In the genomic region with DNA sequence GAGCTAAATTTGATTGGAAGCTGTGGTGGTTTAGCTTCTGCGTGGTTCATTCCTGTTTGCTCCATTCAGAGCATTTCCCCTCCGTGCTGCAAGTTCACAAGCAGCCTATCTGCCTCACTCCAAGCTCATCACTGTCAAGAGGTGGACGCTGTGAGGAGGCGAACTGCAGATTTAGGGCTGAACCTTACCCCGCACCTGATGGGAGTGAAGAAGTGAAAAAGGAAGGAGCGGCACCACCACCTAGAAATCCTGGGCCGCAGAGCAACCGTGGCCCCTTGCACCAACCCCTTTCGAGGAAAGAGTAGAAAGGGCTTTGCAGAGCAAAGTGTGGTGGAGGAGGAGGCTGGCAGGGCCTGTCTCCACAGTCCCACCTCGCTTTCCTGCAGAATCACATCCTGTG, we compare ENCODE assay signal across 20 cellular contexts.
"Had no signal": no experiment of that assay in that cellular context is flagged by ENCODE, and none has a peak within 500 bp of the region (broad histone marks: within the 10 kb centered on the region; RNA-seq: fewer than 3 reads in every experiment).

No MANE protein-coding gene starts in this region.

- H3K27ac Mint-ChIP-seq: naive thymus-derived CD8-positive, alpha-beta T cell; progenitor cell of endocrine pancreas had no signal

- H3K9me3 ChIP-seq: mucosa of descending colon, pancreas, stomach, thoracic aorta, transverse colon had no signal

- H3K4me1 Mint-ChIP-seq: neural crest cell had no signal

- H3K4me3 Mint-ChIP-seq: naive thymus-derived CD8-positive, alpha-beta T cell; neural crest cell had no signal

- H3K36me3 Mint-ChIP-seq: naive thymus-derived CD8-positive, alpha-beta T cell had no signal

- H3K4me1 ChIP-seq: pancreas, stomach, transverse colon had no signal

- H3K36me3 ChIP-seq: heart right ventricle, pancreas, stomach, thoracic aorta, transverse colon had no signal

- H3K27ac ChIP-seq: pancreas, stomach, thoracic aorta, transverse colon had no signal

- ATAC-seq: esophagus mucosa; mucosa of descending colon; naive thymus-derived CD8-positive, alpha-beta T cell; pancreas; sciatic nerve had no signal

- DNase-seq: cortex of kidney; effector CD8-positive, alpha-beta T cell; kidney glomerular epithelial cell; mammary epithelial cell; mucosa of descending colon; naive thymus-derived CD8-positive, alpha-beta T cell; occipital lobe; pancreas; retina; stimulated activated CD4-positive, alpha-beta T cell treated with anti-CD3 and anti-CD28 coated beads, Interleukin-12 subunit alpha, Interleukin-12 subunit beta, amount 100 ng/mL, for 4 hours; stimulated activated naive CD4-positive, alpha-beta T cell; stomach; transverse colon had no signal

- H3K4me3 ChIP-seq: dorsolateral prefrontal cortex, heart right ventricle, mucosa of descending colon, pancreas, stomach, thoracic aorta, transverse colon had no signal

- H3K27me3 ChIP-seq: dorsolateral prefrontal cortex, heart right ventricle, pancreas, transverse colon had no signal
